8 cellular contexts compared by ENCODE assay signal in genomic region chr3:160224811-160225180, GRCh38. TPM values are rescaled to one million over a fixed set of nuclear protein-coding genes. Genes with fewer than 3 reads are reported as not detected.
A peak's percentile ranks its signal among the peaks of the same experiment; 100 is the strongest.
DNase-seq lines count a peak whose midpoint lies in the region; ATAC-seq and TF ChIP-seq lines count a peak whose summit lies in the region.

No MANE protein-coding gene starts in this region.

- no peak for ATAC-seq in memory B cell (ENCODE audit: low read depth)

- CTCF ChIA-PET in activated naive CD4-positive, alpha-beta T cell treated with anti-CD3 and anti-CD28 coated beads for 36 hours (lab: Charles Lee), result interaction anchor here (0.8 to 1.1 kb wide), 2 partner anchors 192 to 219 kb away, joined by 4 read pairs; no protein-coding TSS in a partner anchor

- intact Hi-C loops in activated naive CD4-positive, alpha-beta T cell treated with anti-CD3 and anti-CD28 coated beads for 36 hours (cut with micrococcal nuclease), result loop anchor here (5.0 kb wide), 3 partner anchors 173 to 533 kb away; partner anchors contain the start of genes IFT80, PPM1L and SMC4

- in situ Hi-C loops in astrocyte of the spinal cord (cut with HindIII; ENCODE audit: low sequenced_read_pairs), result loop anchor here (25.0 kb wide), 1 partner anchor 187 kb away; no protein-coding TSS in a partner anchor

- no peaks in the 10 kb centered on the region for H3K36me3 Mint-ChIP-seq in activated naive CD4-positive, alpha-beta T cell treated with anti-CD3 and anti-CD28 coated beads for 36 hours (ENCODE audit: low read depth)
- H3K36me3 Mint-ChIP-seq in memory B cell (no peaks in the 10 kb centered on the region), type B pancreatic cell (no peaks in the 10 kb centered on the region)

- peaks cover 49% of the 10 kb centered on the region for H3K27me3 Mint-ChIP-seq in activated naive CD4-positive, alpha-beta T cell treated with anti-CD3 and anti-CD28 coated beads for 36 hours (ENCODE audit: low read depth)
- H3K27me3 Mint-ChIP-seq in memory B cell (peaks cover 22% of the 10 kb centered on the region), type B pancreatic cell (peaks cover 75% of the 10 kb centered on the region)

- H3K4me3 ChIP-seq in astrocyte of the spinal cord (ENCODE audit: low read depth, low read length), result peak overlapping the region; percentile 26

- no peak for DNase-seq in activated naive CD4-positive, alpha-beta T cell treated with anti-CD3 and anti-CD28 coated beads for 36 hours
- no peak for DNase-seq in activated naive CD4-positive, alpha-beta T cell treated with Interleukin-2 at 50 U/mL for 16 hours
- DNase-seq in astrocyte of the spinal cord (ENCODE audit: low read depth, low spot score) (no peak), memory B cell (ENCODE audit: low spot score in 2 of 2) (no peak), type B pancreatic cell (ENCODE audit: extremely low spot score, unreplicated experiment) (no peak), NOMO-1 (lab: John Stamatoyannopoulos, UW; ENCODE audit: unreplicated experiment in 2 of 2) (no peak)
- DNase-seq in stimulated activated CD4-positive, alpha-beta T cell treated with anti-CD3 and anti-CD28 coated beads, Interleukin-15, amount 100 ng/mL, for 24 hours, result no peak
- DNase-seq in activated effector memory CD4-positive, alpha-beta T cell treated with Interleukin-2 at 50 U/mL for 16 hours, result no peak

- H3K27ac Mint-ChIP-seq in activated naive CD4-positive, alpha-beta T cell treated with anti-CD3 and anti-CD28 coated beads for 36 hours, result no peak overlapping the region
- H3K27ac Mint-ChIP-seq in memory B cell, result no peak overlapping the region
- no peak overlapping the region for H3K27ac Mint-ChIP-seq in type B pancreatic cell

- peak overlapping the region; percentile 66 for H3K4me3 Mint-ChIP-seq in activated naive CD4-positive, alpha-beta T cell treated with anti-CD3 and anti-CD28 coated beads for 36 hours
- H3K4me3 Mint-ChIP-seq in memory B cell, result peak overlapping the region; percentile 74
- H3K4me3 Mint-ChIP-seq in type B pancreatic cell, result peak overlapping the region; percentile 90

- peaks cover 9% of the 10 kb centered on the region for H3K4me1 Mint-ChIP-seq in activated naive CD4-positive, alpha-beta T cell treated with anti-CD3 and anti-CD28 coated beads for 36 hours (ENCODE audit: low read depth)
- H3K4me1 Mint-ChIP-seq in memory B cell (peaks cover 16% of the 10 kb centered on the region), type B pancreatic cell (ENCODE audit: unreplicated experiment) (peaks cover 10% of the 10 kb centered on the region)

- H3K9me3 Mint-ChIP-seq in activated naive CD4-positive, alpha-beta T cell treated with anti-CD3 and anti-CD28 coated beads for 36 hours, result no peaks in the 10 kb centered on the region
- H3K9me3 Mint-ChIP-seq in memory B cell (no peaks in the 10 kb centered on the region), type B pancreatic cell (no peaks in the 10 kb centered on the region)

- TF ChIP-seq CTCF in astrocyte of the spinal cord (IDR thresholded peaks at IDR 0.05; ENCODE audit: low read depth, low read length) (no peak), type B pancreatic cell (conservative IDR thresholded peaks at IDR 0.05) (no peak)

RNA-seq across cellular contexts. Expression of gene C3orf80, which starts 0.4 kb away (rescaled TPM):
- not detected for total RNA-seq in activated naive CD4-positive, alpha-beta T cell treated with anti-CD3 and anti-CD28 coated beads for 36 hours
- 2.6 and 2.8 TPM in 2 replicates for total RNA-seq in type B pancreatic cell (ENCODE audit: low replicate concordance)
